10 cellular contexts compared by ENCODE assay signal in genomic region chr1:23581219-23581618, GRCh38. TPM values are rescaled to one million over a fixed set of nuclear protein-coding genes. Genes with fewer than 3 reads are reported as not detected.
A peak's percentile ranks its signal among the peaks of the same experiment; 100 is the strongest.
DNase-seq lines count a peak whose midpoint lies in the region; ATAC-seq and TF ChIP-seq lines count a peak whose summit lies in the region.
"Had no signal": no experiment of that assay in that cellular context is flagged by ENCODE, and none has a peak within 500 bp of the region (broad histone marks: within the 10 kb centered on the region; RNA-seq: fewer than 3 reads in every experiment).

No MANE protein-coding gene starts in this region.

- ATAC-seq in GM21825 (IDR thresholded peaks at IDR 0.05; ENCODE audit: unreplicated experiment) (no peak), GM21515 (IDR thresholded peaks at IDR 0.05; ENCODE audit: unreplicated experiment) (no peak)
- ATAC-seq: stimulated activated naive CD8-positive, alpha-beta T cell treated with anti-CD3 and anti-CD28 coated beads, Interleukin-15, amount 100 ng/mL, for 72 hours had no signal

- WGBS in sigmoid colon, 2 donors = 70 to 88% methylated on average over 8 of the region's 8 CpGs

- in situ Hi-C loops in astrocyte of the spinal cord (cut with HindIII; ENCODE audit: low sequenced_read_pairs) = no loop called here

- no peaks in the 10 kb centered on the region for H3K4me1 ChIP-seq in HEK293 (ENCODE audit: control insufficient read depth, insufficient read depth, low read length)
- H3K4me1 ChIP-seq in sigmoid colon = peaks cover 3 to 28% (median 25%) of the 10 kb centered on the region in 4 donors

- H3K9me3 ChIP-seq in HEK293 (ENCODE audit: control insufficient read depth, insufficient read depth, low read depth, low read length) = no peaks in the 10 kb centered on the region
- H3K9me3 ChIP-seq in sigmoid colon = no peaks in the 10 kb centered on the region

- H3K36me3 ChIP-seq in HEK293 (ENCODE audit: control insufficient read depth in 2 of 2, insufficient read depth in 1 of 2, low read length in 2 of 2) (no peaks in the 10 kb centered on the region), sigmoid colon (no peaks in the 10 kb centered on the region)

- H3K4me3 ChIP-seq in HEK293 (ENCODE audit: low read depth, low read length) (no peak overlapping the region), astrocyte of the spinal cord (ENCODE audit: low read depth, low read length) (no peak overlapping the region), sigmoid colon (no peak overlapping the region)

- H3K27ac ChIP-seq in HEK293 (ENCODE audit: extremely low read depth, low read depth, low read length) (no peak overlapping the region), sigmoid colon (no peak overlapping the region)

- H3K27me3 ChIP-seq in sigmoid colon = no peaks in the 10 kb centered on the region

- TF ChIP-seq CTCF in HEK293 (tag by site-specific recombination; IDR thresholded peaks at IDR 0.05) = no peak
- TF ChIP-seq CTCF in astrocyte of the spinal cord (IDR thresholded peaks at IDR 0.05; ENCODE audit: low read depth, low read length) = no peak
- TF ChIP-seq CTCF in sigmoid colon (IDR thresholded peaks at IDR 0.05) = no peak

- TF ChIP-seq EP300 in sigmoid colon (IDR thresholded peaks at IDR 0.05) = no peak

- intact Hi-C loops in sigmoid colon (cut with DNase I) = loop anchor here (5.0 kb wide), 1 partner anchor 34 kb away; no protein-coding TSS in a partner anchor

- DNase-seq in astrocyte of the spinal cord (ENCODE audit: low read depth, low spot score) (peak; percentile 78), iris pigment epithelial cell (ENCODE audit: low read depth) (peak; percentile 88), sigmoid colon (peak; percentile 72), glomerular visceral epithelial cell (ENCODE audit: extremely low spot score) (no peak), COR-L47 (lab: John Stamatoyannopoulos, UW) (no peak)
- DNase-seq: NCI-H345; stimulated activated naive CD8-positive, alpha-beta T cell treated with anti-CD3 and anti-CD28 coated beads, Interleukin-15, amount 100 ng/mL, for 72 hours had no signal

- TF ChIP-seq POLR2A in sigmoid colon (IDR thresholded peaks at IDR 0.05) = no peak

- POLR2A ChIA-PET in HEK293 (lab: Yijun Ruan, JAX) = interaction anchor here (0.6 to 0.7 kb wide), 2 partner anchors 22 to 56 kb away, joined by 3 to 4 read pairs; no protein-coding TSS in a partner anchor

- CTCF ChIA-PET in HEK293 (lab: Yijun Ruan, JAX) = interaction anchor here (0.6 to 1.5 kb wide), 3 partner anchors 11 to 85 kb away, joined by 3 to 5 read pairs (median 4); no protein-coding TSS in a partner anchor

TF ChIP-seq in HEK293, 187 proteins besides CTCF, POLR2A, EP300 and RAD21:
- TF ChIP-seq GLIS1 (tag by site-specific recombination; IDR thresholded peaks at IDR 0.05) (peak; percentile 33; the same call in 1 of the 2 replicates), ZNF140 (tag by site-specific recombination; IDR thresholded peaks at IDR 0.05) (no peak), ZXDB (tag by site-specific recombination; IDR thresholded peaks at IDR 0.05) (no peak)

RNA-seq across cellular contexts. Expression of gene ID3, which starts 21.9 kb away (rescaled TPM):
- 100 to 1,000 TPM in 2 of 4 donors, 10 to 100 TPM in 2; 72.1 to 144 (median 92.6) TPM for total RNA-seq in sigmoid colon
- polyA plus RNA-seq in sigmoid colon = 100 to 1,000 TPM; 114 to 232 (median 220) TPM

RNA-seq across cellular contexts. Expression of gene E2F2, which starts 50.2 kb away (rescaled TPM):
- total RNA-seq in sigmoid colon = under 1 TPM in 2 of 4 donors, not detected in 2; 0.14 to 0.28 TPM
- polyA plus RNA-seq in sigmoid colon = 10 to 100 TPM in 1 of 3 donors, 1 to 10 TPM in 2; 2.4 to 10.6 (median 6.0) TPM

Comparison
In these comparisons a context has a peak if more than half of its experiments do, and no peak if none do; other contexts are left out.
1. DNase-seq: peak in astrocyte of the spinal cord (single experiment), iris pigment epithelial cell (single experiment) and sigmoid colon (single experiment); none in glomerular visceral epithelial cell (single experiment) and COR-L47 (single experiment).